Comparison of ENCODE assay signal across 8 cellular contexts in the genomic region with DNA sequence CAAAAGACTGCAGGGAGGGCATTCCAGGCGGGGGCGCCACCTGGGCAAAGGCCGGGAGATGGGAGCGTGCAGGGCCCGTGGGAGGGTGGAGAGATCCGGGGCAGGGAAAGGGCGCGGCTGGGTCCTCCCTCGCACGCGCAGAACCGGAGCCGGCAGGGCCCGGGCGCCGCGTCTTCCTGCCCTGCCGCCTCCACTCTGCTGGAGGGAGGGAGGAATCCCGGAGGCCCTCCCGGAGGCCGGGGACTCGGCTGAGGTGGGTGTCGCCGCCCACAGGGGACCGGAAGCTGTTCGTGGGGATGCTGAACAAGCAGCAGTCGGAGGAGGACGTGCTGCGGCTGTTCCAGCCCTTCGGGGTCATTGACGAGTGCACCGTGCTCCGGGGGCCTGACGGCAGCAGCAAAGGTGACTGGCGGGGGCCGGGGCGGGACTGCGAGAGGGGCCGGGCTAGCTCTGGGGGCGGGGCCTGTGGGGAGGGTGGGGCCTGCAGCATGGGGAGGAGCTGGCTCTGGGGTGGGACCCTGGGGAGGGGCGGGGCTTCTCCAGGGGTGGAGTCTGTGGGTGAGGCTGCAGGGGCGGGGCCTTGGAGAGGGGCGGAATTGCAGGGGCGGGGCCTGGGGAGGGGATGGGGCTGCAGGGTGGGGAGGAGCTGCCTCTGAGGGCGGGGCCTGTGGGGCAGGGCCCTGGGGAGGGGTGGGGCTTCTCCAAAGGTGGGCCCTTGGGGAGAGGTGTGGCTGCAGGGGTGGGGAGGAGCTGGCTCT. TPM values are rescaled to one million over a fixed set of nuclear protein-coding genes. Genes with fewer than 3 reads are reported as not detected.
DNase-seq lines count a peak whose midpoint lies in the region; ATAC-seq and TF ChIP-seq lines count a peak whose summit lies in the region.

No MANE protein-coding gene starts in this region.

- peaks cover 8% of the 10 kb centered on the region for H3K9me3 ChIP-seq in thoracic aorta

- no peaks in the 10 kb centered on the region for H3K9me3 Mint-ChIP-seq in activated T-helper 17 cell treated with anti-CD3 and anti-CD28 coated beads, Interleukin-2, amount 50 U/mL, for 72 hours

- no peaks in the 10 kb centered on the region for H3K36me3 Mint-ChIP-seq in activated T-helper 17 cell treated with anti-CD3 and anti-CD28 coated beads, Interleukin-2, amount 50 U/mL, for 72 hours (ENCODE audit: low read depth)

- no peaks in the 10 kb centered on the region for H4K20me1 ChIP-seq in KMS-11 (ENCODE audit: insufficient read depth)

- H3K27me3 Mint-ChIP-seq in activated T-helper 17 cell treated with anti-CD3 and anti-CD28 coated beads, Interleukin-2, amount 50 U/mL, for 72 hours, result peaks cover 6% of the 10 kb centered on the region

- TF ChIP-seq CTCF in KMS-11 (conservative IDR thresholded peaks at IDR 0.05; ENCODE audit: low read depth, low read length) (peak; percentile 77), fibroblast of the aortic adventitia (IDR thresholded peaks at IDR 0.05; ENCODE audit: insufficient read depth, low read length) (no peak), thoracic aorta (IDR thresholded peaks at IDR 0.05) (no peak)

- H2AFZ ChIP-seq in KMS-11 (ENCODE audit: low read depth), result peak overlapping the region; percentile 82

- H3K27me3 ChIP-seq in KMS-11 (ENCODE audit: insufficient read depth, low read depth) (peaks cover 58% of the 10 kb centered on the region), thoracic aorta (replicated peaks; ENCODE audit: insufficient read depth) (peaks cover 8% of the 10 kb centered on the region)

- H3K4me1 ChIP-seq in KMS-11 (ENCODE audit: low read depth, poor library complexity, severe bottlenecking) (peaks cover 12% of the 10 kb centered on the region), thoracic aorta (ENCODE audit: control insufficient read depth in 1 of 2, low read depth in 2 of 2) (no peaks in the 10 kb centered on the region)

- peak; percentile 83 for ATAC-seq in activated T-helper 17 cell treated with anti-CD3 and anti-CD28 coated beads, Interleukin-2, amount 50 U/mL, for 72 hours (replicated peaks)
- no peak for ATAC-seq in thoracic aorta (ENCODE audit: insufficient number of reproducible peaks, low FRiP score, low read depth)
- no peak for ATAC-seq in HG03025 (IDR thresholded peaks at IDR 0.05; ENCODE audit: low FRiP score, unreplicated experiment)

- peak overlapping the region; percentile 88 for H3K4me2 ChIP-seq in KMS-11

- TF ChIP-seq POLR2A in Raji (IDR thresholded peaks at IDR 0.05; ENCODE audit: insufficient read depth, low read depth, low read length), result peak; percentile 63

- H3K36me3 ChIP-seq in KMS-11 (ENCODE audit: insufficient read depth) (no peaks in the 10 kb centered on the region), thoracic aorta (no peaks in the 10 kb centered on the region)

- peaks cover 9% of the 10 kb centered on the region for H3K4me1 Mint-ChIP-seq in activated T-helper 17 cell treated with anti-CD3 and anti-CD28 coated beads, Interleukin-2, amount 50 U/mL, for 72 hours

- DNase-seq in Daoy (ENCODE audit: low read depth) (peak; percentile 95), fibroblast of the aortic adventitia (ENCODE audit: low read depth) (peak; percentile 64), nucleus accumbens (lab: John Stamatoyannopoulos, UW) (peak in 45 of 56 donors; percentile 6 to 94 (median 75)), thoracic aorta (ENCODE audit: low spot score) (peak; percentile 7)

- H3K27ac Mint-ChIP-seq in activated T-helper 17 cell treated with anti-CD3 and anti-CD28 coated beads, Interleukin-2, amount 50 U/mL, for 72 hours, result peak overlapping the region; percentile 77

- H3K4me3 ChIP-seq in KMS-11 (IDR thresholded peaks at IDR 0.05; ENCODE audit: insufficient read depth, low read depth, low read length), result no peak overlapping the region
- H3K4me3 ChIP-seq in fibroblast of the aortic adventitia (ENCODE audit: low read depth, low read length), result peak overlapping the region; percentile 60
- H3K4me3 ChIP-seq in thoracic aorta, result peak overlapping the region; percentile 65

- H3K9ac ChIP-seq in KMS-11, result no peak overlapping the region

- peak overlapping the region; percentile 91 for H3K4me3 Mint-ChIP-seq in activated T-helper 17 cell treated with anti-CD3 and anti-CD28 coated beads, Interleukin-2, amount 50 U/mL, for 72 hours

- no peak overlapping the region for H3K27ac ChIP-seq in KMS-11
- no peak overlapping the region for H3K27ac ChIP-seq in thoracic aorta

- no peaks in the 10 kb centered on the region for H3K79me2 ChIP-seq in KMS-11 (ENCODE audit: insufficient read depth, low read depth)

RNA-seq across cellular contexts. Expression of a gene that starts 51.3 kb away (rescaled TPM):
- total RNA-seq in Daoy (2014; rRNA removed; shearing (Covaris generic)), result 0.06 TPM in 1 of 2 replicates, not detected in the other
- under 1 TPM; 0.24 to 0.26 TPM for total RNA-seq in activated T-helper 17 cell treated with anti-CD3 and anti-CD28 coated beads, Interleukin-2, amount 50 U/mL, for 72 hours
- total RNA-seq in fibroblast of the aortic adventitia (ENCODE audit: low replicate concordance), result not detected in 2 replicates
- total RNA-seq in thoracic aorta, result not detected

Comparison
In these comparisons a context has a peak if more than half of its experiments do, and no peak if none do; other contexts are left out.
1. DNase-seq: peak in every context shown above with its lines; median percentile 95 in Daoy; 75 in nucleus accumbens; 64 in fibroblast of the aortic adventitia; 7 in thoracic aorta.